ENCODE assay signal across 1 cellular context in genomic region chr15:42403389-42403788, GRCh38.
TF ChIP-seq lines count a peak whose summit lies in the region.

No MANE protein-coding gene starts in this region.

TF ChIP-seq in IMR-90, 13 proteins besides CTCF, POLR2A, EP300 and RAD21 (continued from another document):
- TF ChIP-seq ELK1 (IDR thresholded peaks at IDR 0.05; ENCODE audit: borderline replicate concordance, low read depth, low read length): no peak
- TF ChIP-seq CHD1 (IDR thresholded peaks at IDR 0.05; ENCODE audit: low read depth, low read length): no peak
